ENCODE assay signal across 24 cellular contexts in genomic region chr5:178489281-178489976, GRCh38.
"Had no signal": no experiment of that assay in that cellular context is flagged by ENCODE, and none has a peak within 500 bp of the region (broad histone marks: within the 10 kb centered on the region; RNA-seq: fewer than 3 reads in every experiment).

No MANE protein-coding gene starts in this region.

- H3K4me1 ChIP-seq: breast epithelium, psoas muscle, tibial artery had no signal

- H3K27me3 ChIP-seq: breast epithelium, dorsolateral prefrontal cortex, hepatocyte, ovary, tibial artery had no signal

- H3K9me3 ChIP-seq: left lung, ovary, psoas muscle had no signal

- DNase-seq: activated B cell treated with CpG ODN at 0.5 μM for 24 hours; activated CD4-positive, alpha-beta memory T cell treated with anti-CD3 and anti-CD28 coated beads for 36 hours; activated CD4-positive, alpha-beta T cell treated with anti-CD3 and anti-CD28 coated beads for 4 hours; activated effector memory CD4-positive, alpha-beta T cell treated with Interleukin-2 at 50 U/mL for 16 hours; activated naive CD4-positive, alpha-beta T cell treated with anti-CD3 and anti-CD28 coated beads for 36 hours; activated naive CD8-positive, alpha-beta T cell treated with anti-CD3 and anti-CD28 coated beads, Interleukin-2, amount 10 ng/mL, durations not matched to agents 7 days and 5 days; activated T-cell treated with anti-CD3 and anti-CD28 coated beads, Interleukin-2, amount 50 U/mL, for 48 hours; amniotic stem cell; dorsolateral prefrontal cortex; effector memory CD8-positive, alpha-beta T cell; glutamatergic neuron; kidney glomerular epithelial cell; left lung; naive thymus-derived CD8-positive, alpha-beta T cell; ovary; right cardiac atrium; stimulated activated CD4-positive, alpha-beta T cell treated with anti-CD3 and anti-CD28 coated beads, Interleukin-12 subunit alpha, Interleukin-12 subunit beta, amount 100 ng/mL, for 4 hours; substantia nigra; T1000; tibial artery had no signal

- H3K27ac ChIP-seq: breast epithelium, dorsolateral prefrontal cortex, hepatocyte, left lung, ovary, psoas muscle, tibial artery had no signal

- H3K4me3 ChIP-seq: breast epithelium, dorsolateral prefrontal cortex, hepatocyte, left lung, lung, ovary, psoas muscle, tibial artery had no signal

- H3K36me3 ChIP-seq: breast epithelium, left lung, ovary, tibial artery had no signal
